In genomic region chr3:30616347-30617027, GRCh38 we compare ENCODE assay signal across 12 cellular contexts. TPM values are rescaled to one million over a fixed set of nuclear protein-coding genes. Genes with fewer than 3 reads are reported as not detected.
DNase-seq lines count a peak whose midpoint lies in the region; ATAC-seq and TF ChIP-seq lines count a peak whose summit lies in the region.
"Had no signal": no experiment of that assay in that cellular context is flagged by ENCODE, and none has a peak within 500 bp of the region (broad histone marks: within the 10 kb centered on the region; RNA-seq: fewer than 3 reads in every experiment).

No MANE protein-coding gene starts in this region.

- H3K27me3 ChIP-seq in ACC112 (ENCODE audit: insufficient read depth, low read length) (no peaks in the 10 kb centered on the region), DOHH2 (ENCODE audit: control insufficient read depth, low read length) (no peaks in the 10 kb centered on the region)

- peak overlapping the region; percentile 87 for H3K27ac Mint-ChIP-seq in activated naive CD8-positive, alpha-beta T cell treated with anti-CD3 and anti-CD28 coated beads, Interleukin-2, amount 10 ng/mL, durations not matched to agents 7 days and 5 days
- H3K27ac Mint-ChIP-seq in naive thymus-derived CD8-positive, alpha-beta T cell: peak overlapping the region; percentile 89 to 100 (median 92)

- peak overlapping the region; percentile 77 for H3K4me3 Mint-ChIP-seq in activated naive CD8-positive, alpha-beta T cell treated with anti-CD3 and anti-CD28 coated beads, Interleukin-2, amount 10 ng/mL, durations not matched to agents 7 days and 5 days
- H3K4me3 Mint-ChIP-seq in naive thymus-derived CD8-positive, alpha-beta T cell: peak overlapping the region; percentile 65 to 90 (median 80)

- ATAC-seq in activated naive CD8-positive, alpha-beta T cell treated with anti-CD3 and anti-CD28 coated beads, Interleukin-2, amount 10 ng/mL, durations not matched to agents 7 days and 5 days (ENCODE audit: low read depth): no peak
- ATAC-seq in naive thymus-derived CD8-positive, alpha-beta T cell: peak; percentile 12 to 28
- ATAC-seq in GM21529 (IDR thresholded peaks at IDR 0.05; ENCODE audit: unreplicated experiment) (no peak), GM18502 (IDR thresholded peaks at IDR 0.05; ENCODE audit: poor library complexity, unreplicated experiment) (no peak)

- no peak overlapping the region for H2AFZ ChIP-seq in ACC112 (ENCODE audit: low read length, unreplicated experiment)

- peaks cover 7% of the 10 kb centered on the region for H4K20me1 ChIP-seq in DOHH2 (ENCODE audit: control insufficient read depth, insufficient read depth, low read depth, low read length)

- H3K4me1 ChIP-seq in ACC112 (ENCODE audit: control insufficient read depth, insufficient read depth, low read length, unreplicated experiment): peaks cover 89% of the 10 kb centered on the region
- peaks cover 85% of the 10 kb centered on the region for H3K4me1 ChIP-seq in DOHH2 (ENCODE audit: control insufficient read depth, low read length)

- DNase-seq in activated naive CD8-positive, alpha-beta T cell treated with anti-CD3 and anti-CD28 coated beads, Interleukin-2, amount 10 ng/mL, durations not matched to agents 7 days and 5 days: no peak
- peak in 2 of 10 donors; percentile 25 to 27 for DNase-seq in naive thymus-derived CD8-positive, alpha-beta T cell
- no peak for DNase-seq in SW480 (ENCODE audit: low spot score)
- no peak for DNase-seq in pons (ENCODE audit: low spot score)
- DNase-seq: C1 segment of cervical spinal cord; glutamatergic neuron; NCI-H82; stimulated activated CD4-positive, alpha-beta T cell treated with anti-CD3 and anti-CD28 coated beads, Interleukin-15, amount 100 ng/mL, for 24 hours had no signal

- no peaks in the 10 kb centered on the region for H3K9me3 ChIP-seq in DOHH2 (ENCODE audit: control insufficient read depth, insufficient read depth, low read length)

- H3K4me2 ChIP-seq in DOHH2 (ENCODE audit: low read length): peak overlapping the region; percentile 18

- H3K27ac ChIP-seq in ACC112 (ENCODE audit: low read depth, low read length) (peak overlapping the region; percentile 23; the same call in 1 of the 2 replicates), DOHH2 (ENCODE audit: low read depth, low read length) (no peak overlapping the region)

- TF ChIP-seq CTCF in DOHH2 (IDR thresholded peaks at IDR 0.05; ENCODE audit: low read depth, low read length, poor library complexity, severe bottlenecking): no peak

- POLR2A ChIA-PET in activated naive CD8-positive, alpha-beta T cell treated with anti-CD3 and anti-CD28 coated beads, Interleukin-2, amount 10 ng/mL, durations not matched to agents 7 days and 5 days (lab: Charles Lee): interaction anchor here (0.5 to 7.0 kb wide), 9 partner anchors 9 to 916 kb away, joined by 3 to 82 read pairs (median 5); partner anchors contain the start of genes STT3B and TGFBR2
- POLR2A ChIA-PET in naive thymus-derived CD8-positive, alpha-beta T cell (lab: Charles Lee): interaction anchor here (0.6 to 16.0 kb wide), 16 partner anchors 9 to 260 kb away, joined by 3 to 315 read pairs (median 6); partner anchors contain the start of gene TGFBR2

- no peaks in the 10 kb centered on the region for H3K9me2 ChIP-seq in DOHH2 (replicated peaks; ENCODE audit: control insufficient read depth, low read length)

- peaks cover 7% of the 10 kb centered on the region; the same call in 1 of the 2 replicates for H3F3A ChIP-seq in DOHH2 (ENCODE audit: control insufficient read depth, insufficient read depth)

- H3K79me2 ChIP-seq in ACC112 (ENCODE audit: control insufficient read depth, insufficient read depth, low read length, unreplicated experiment) (peaks cover 99% of the 10 kb centered on the region), DOHH2 (ENCODE audit: control insufficient read depth, low read length) (peaks cover 92% of the 10 kb centered on the region)

- H3K36me3 ChIP-seq in ACC112 (ENCODE audit: insufficient read depth, low read length) (peaks cover 21% of the 10 kb centered on the region), DOHH2 (ENCODE audit: control insufficient read depth, low read length) (no peaks in the 10 kb centered on the region; the same call in 1 of the 2 replicates)

- H3K36me3 Mint-ChIP-seq in activated naive CD8-positive, alpha-beta T cell treated with anti-CD3 and anti-CD28 coated beads, Interleukin-2, amount 10 ng/mL, durations not matched to agents 7 days and 5 days: peaks cover 30% of the 10 kb centered on the region
- peaks cover 9 to 56% (median 26%) of the 10 kb centered on the region in 3 donors for H3K36me3 Mint-ChIP-seq in naive thymus-derived CD8-positive, alpha-beta T cell

- H3K4me3 ChIP-seq in ACC112 (ENCODE audit: low read depth, low read length): peak overlapping the region; percentile 22; the same call in 1 of the 2 replicates
- 0 out of 2 replicates have a peak overlapping the region, but pooled peaks have one; percentile 4 for H3K4me3 ChIP-seq in DOHH2 (ENCODE audit: low read length)

- H3K9me3 Mint-ChIP-seq in activated naive CD8-positive, alpha-beta T cell treated with anti-CD3 and anti-CD28 coated beads, Interleukin-2, amount 10 ng/mL, durations not matched to agents 7 days and 5 days: no peaks in the 10 kb centered on the region
- H3K9me3 Mint-ChIP-seq in naive thymus-derived CD8-positive, alpha-beta T cell: no peaks in the 10 kb centered on the region

- peaks cover 91% of the 10 kb centered on the region for H3K4me1 Mint-ChIP-seq in activated naive CD8-positive, alpha-beta T cell treated with anti-CD3 and anti-CD28 coated beads, Interleukin-2, amount 10 ng/mL, durations not matched to agents 7 days and 5 days
- H3K4me1 Mint-ChIP-seq in naive thymus-derived CD8-positive, alpha-beta T cell: peaks cover 50 to 99% (median 93%) of the 10 kb centered on the region in 4 donors

- H3K27me3 Mint-ChIP-seq in activated naive CD8-positive, alpha-beta T cell treated with anti-CD3 and anti-CD28 coated beads, Interleukin-2, amount 10 ng/mL, durations not matched to agents 7 days and 5 days: no peaks in the 10 kb centered on the region
- H3K27me3 Mint-ChIP-seq in naive thymus-derived CD8-positive, alpha-beta T cell: no peaks in the 10 kb centered on the region

RNA-seq across cellular contexts. Expression of gene TGFBR2, which starts 10.1 kb away (rescaled TPM):
- total RNA-seq in activated naive CD8-positive, alpha-beta T cell treated with anti-CD3 and anti-CD28 coated beads, Interleukin-2, amount 10 ng/mL, durations not matched to agents 7 days and 5 days: 10 to 100 TPM; 86.9 to 92.2 TPM
- total RNA-seq in naive thymus-derived CD8-positive, alpha-beta T cell: 100 to 1,000 TPM; 260 to 268 TPM
- polyA plus RNA-seq in naive thymus-derived CD8-positive, alpha-beta T cell: 100 to 1,000 TPM; 128 to 226 (median 131) TPM

Comparison
In these comparisons a context has a peak if more than half of its experiments do, and no peak if none do; other contexts are left out.
1. ATAC-seq: peak in naive thymus-derived CD8-positive, alpha-beta T cell (2 of 2); none in activated naive CD8-positive, alpha-beta T cell treated with anti-CD3 and anti-CD28 coated beads, Interleukin-2, amount 10 ng/mL, durations not matched to agents 7 days and 5 days (single experiment), GM21529 (single experiment) and GM18502 (single experiment).